ENCODE assay signal across 24 cellular contexts in genomic region chr6:163126741-163127140, GRCh38.
DNase-seq lines count a peak whose midpoint lies in the region; ATAC-seq and TF ChIP-seq lines count a peak whose summit lies in the region.
"Had no signal": no experiment of that assay in that cellular context is flagged by ENCODE, and none has a peak within 500 bp of the region (broad histone marks: within the 10 kb centered on the region; RNA-seq: fewer than 3 reads in every experiment).

No MANE protein-coding gene starts in this region.

- H3K23ac ChIP-seq in trophoblast cell (ENCODE audit: low read length), result peak overlapping the region; percentile 90

- H3K9ac ChIP-seq in trophoblast cell (ENCODE audit: low read length), result no peak overlapping the region
- H3K9ac ChIP-seq: BLaER1 treated with 17β-estradiol and CSF1 and Interleukin-3, amounts not matched to agents 10 nM and 100 nM had no signal

- H4K91ac ChIP-seq in trophoblast cell (ENCODE audit: low read depth, low read length), result no peak overlapping the region

- H3K18ac ChIP-seq in trophoblast cell (ENCODE audit: low read length), result no peak overlapping the region

- intact Hi-C loops in left ventricle myocardium superior (cut with micrococcal nuclease) (no loop called here), Right ventricle myocardium inferior (cut with DNase I) (no loop called here)

- no peak overlapping the region for H2AFZ ChIP-seq in trophoblast cell (ENCODE audit: insufficient read depth, low read length, poor library complexity)

- peaks cover 0 to 4% of the 10 kb centered on the region in 2 experiments for H3K4me1 ChIP-seq in trophoblast cell (ENCODE audit: control insufficient read depth in 1 of 2, insufficient read depth in 2 of 2, low read length in 2 of 2)
- H3K4me1 ChIP-seq: A549, Caco-2 had no signal

- H3K14ac ChIP-seq in trophoblast cell (ENCODE audit: low read length), result no peak overlapping the region

- H2AK5ac ChIP-seq in trophoblast cell (ENCODE audit: low read length), result peak overlapping the region; percentile 69

- no peak overlapping the region for H3K4me2 ChIP-seq in trophoblast cell (ENCODE audit: low read length)
- H3K4me2 ChIP-seq: A549; BLaER1 treated with 17β-estradiol and CSF1 and Interleukin-3, amounts not matched to agents 10 nM and 100 nM had no signal

- no peaks in the 10 kb centered on the region for H3K79me1 ChIP-seq in trophoblast cell (ENCODE audit: low read length)

- no peaks in the 10 kb centered on the region for H3K9me3 ChIP-seq in trophoblast cell (ENCODE audit: insufficient read depth, low read depth, low read length)
- H3K9me3 ChIP-seq: A549, Caco-2 had no signal

- H2BK120ac ChIP-seq in trophoblast cell (ENCODE audit: insufficient read depth, low read length, poor library complexity), result no peak overlapping the region

- no peak overlapping the region for H2BK12ac ChIP-seq in trophoblast cell (ENCODE audit: low read length)

- DNase-seq in NCI-H510A treated with DMSO at 0.1 percent for 48 hours (lab: John Stamatoyannopoulos, UW) (peak; percentile 6), NCI-H510A (lab: John Stamatoyannopoulos, UW) (no peak), left ventricle myocardium superior (no peak), Right ventricle myocardium inferior (ENCODE audit: missing footprints) (no peak), trophoblast cell (no peak), DMS 273 (lab: John Stamatoyannopoulos, UW; ENCODE audit: unreplicated experiment) (no peak), erythroblast (lab: John Stamatoyannopoulos, UW) (no peak)
- DNase-seq: AML-193; Caco-2; Calu3; CD4-positive, alpha-beta T cell; CD8-positive, alpha-beta T cell; DMS 273 treated with DMSO at 0.1 percent for 48 hours; DMS153; DMS53; DMS79; DND-41; EL; GDM1 had no signal

- no peak overlapping the region for H3K4me3 ChIP-seq in trophoblast cell (ENCODE audit: low read depth, low read length)
- H3K4me3 ChIP-seq: A549; BLaER1 treated with 17β-estradiol and CSF1 and Interleukin-3, amounts not matched to agents 10 nM and 100 nM; GM12878 had no signal

- no peaks in the 10 kb centered on the region for H3K79me2 ChIP-seq in trophoblast cell (ENCODE audit: control insufficient read depth, insufficient read depth, low read length, poor library complexity)

- WGBS in trophoblast cell (ENCODE audit: extremely low coverage, insufficient coverage, insufficient read length), result no CpG with 5 or more reads among the region's 4 CpGs

- no peak overlapping the region for H3K4ac ChIP-seq in trophoblast cell (ENCODE audit: low read depth, low read length)

- ATAC-seq in left ventricle myocardium superior, result peak; percentile 27
- ATAC-seq in Right ventricle myocardium inferior, result no peak
- ATAC-seq: A549; CD8-positive, alpha-beta T cell; GM12878 had no signal

- H3K27me3 ChIP-seq in trophoblast cell (ENCODE audit: insufficient read depth, low read length), result no peaks in the 10 kb centered on the region
- H3K27me3 ChIP-seq: BLaER1 treated with 17β-estradiol and CSF1 and Interleukin-3, amounts not matched to agents 10 nM and 100 nM had no signal

- H4K8ac ChIP-seq in trophoblast cell (ENCODE audit: low read depth, low read length), result no peak overlapping the region

- no peak overlapping the region for H2BK5ac ChIP-seq in trophoblast cell (ENCODE audit: low read depth, low read length, poor library complexity)

- H3K36me3 ChIP-seq in trophoblast cell (ENCODE audit: control insufficient read depth in 1 of 2, insufficient read depth in 2 of 2, low read length in 2 of 2), result no peaks in the 10 kb centered on the region
- H3K36me3 ChIP-seq: BLaER1 treated with 17β-estradiol and CSF1 and Interleukin-3, amounts not matched to agents 10 nM and 100 nM had no signal

- H4K12ac ChIP-seq in trophoblast cell (ENCODE audit: low read depth, low read length), result peak overlapping the region; percentile 70

- no peak overlapping the region for H3K27ac ChIP-seq in trophoblast cell (ENCODE audit: low read depth, low read length)
- H3K27ac ChIP-seq: 22Rv1; A549; BLaER1 treated with 17β-estradiol and CSF1 and Interleukin-3, amounts not matched to agents 10 nM and 100 nM; C4-2B had no signal

- TF ChIP-seq POLR2A in erythroblast (IDR thresholded peaks at IDR 0.05; ENCODE audit: low read length), result no peak
